In the genomic region with DNA sequence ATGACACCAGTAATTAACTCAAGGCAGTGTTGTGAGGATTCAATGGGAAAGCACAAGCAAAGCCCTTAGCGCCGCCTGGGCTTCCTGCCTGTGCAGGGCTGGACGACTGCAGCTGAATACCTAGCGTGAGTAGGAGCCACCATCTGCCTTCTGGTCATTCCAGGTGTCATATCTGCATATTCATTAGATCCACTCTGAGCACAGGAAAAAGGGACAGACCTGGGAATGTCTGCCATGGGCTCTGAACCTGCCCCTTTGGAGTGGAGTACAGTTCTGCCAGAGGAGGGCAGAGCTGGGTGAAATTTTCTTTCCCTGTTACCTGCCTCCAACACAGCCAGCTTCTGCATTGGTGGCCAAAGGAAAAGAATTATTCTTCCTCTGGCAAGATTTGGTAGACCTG, we compare ENCODE assay signal across 14 cellular contexts.
"Had no signal": no experiment of that assay in that cellular context is flagged by ENCODE, and none has a peak within 500 bp of the region (broad histone marks: within the 10 kb centered on the region; RNA-seq: fewer than 3 reads in every experiment).

No MANE protein-coding gene starts in this region.

- FAIRE-seq: TTC549 had no signal

- ATAC-seq: effector memory CD8-positive, alpha-beta T cell; T-helper 17 cell had no signal

- H3K27ac Mint-ChIP-seq: activated naive CD4-positive, alpha-beta T cell treated with anti-CD3 and anti-CD28 coated beads, Interleukin-2, amount 50 U/mL, for 24 hours; dendritic cell treated with granulocyte-macrophage colony-stimulating factor and Interleukin-4, amounts not matched to agents 40 ng/mL and 50 ng/mL, for 4 days; effector memory CD8-positive, alpha-beta T cell; nephron progenitor cell; T-helper 17 cell had no signal

- H3K9me3 Mint-ChIP-seq: activated naive CD4-positive, alpha-beta T cell treated with anti-CD3 and anti-CD28 coated beads, Interleukin-2, amount 50 U/mL, for 24 hours; dendritic cell treated with granulocyte-macrophage colony-stimulating factor and Interleukin-4, amounts not matched to agents 40 ng/mL and 50 ng/mL, for 4 days had no signal

- H3K4me3 ChIP-seq: stomach had no signal

- DNase-seq: activated CD4-positive, alpha-beta T cell treated with anti-CD3 and anti-CD28 coated beads, Interleukin-2, amount 50 U/mL, for 1 hour; activated T-cell treated with anti-CD3 and anti-CD28 coated beads, Interleukin-2, amount 50 U/mL, for 1 hour; central memory CD4-positive, alpha-beta T cell; effector memory CD8-positive, alpha-beta T cell; hypothalamus; mammary epithelial cell; nephron progenitor cell; stimulated activated CD4-positive, alpha-beta T cell treated with anti-CD3 and anti-CD28 coated beads, Interleukin-15, amount 100 ng/mL, for 24 hours; stimulated activated CD4-positive, alpha-beta T cell treated with anti-CD3 and anti-CD28 coated beads, Interleukin-4, amount 100 ng/mL, for 4 hours; stomach; T-helper 17 cell had no signal

- H3K4me3 Mint-ChIP-seq: activated naive CD4-positive, alpha-beta T cell treated with anti-CD3 and anti-CD28 coated beads, Interleukin-2, amount 50 U/mL, for 24 hours; dendritic cell treated with granulocyte-macrophage colony-stimulating factor and Interleukin-4, amounts not matched to agents 40 ng/mL and 50 ng/mL, for 4 days; effector memory CD8-positive, alpha-beta T cell; nephron progenitor cell; T-helper 17 cell had no signal

- H3K36me3 ChIP-seq: stomach had no signal

- H3K27me3 Mint-ChIP-seq: activated naive CD4-positive, alpha-beta T cell treated with anti-CD3 and anti-CD28 coated beads, Interleukin-2, amount 50 U/mL, for 24 hours had no signal

- H3K27ac ChIP-seq: stomach had no signal

- H3K4me1 ChIP-seq: stomach had no signal

- H3K4me1 Mint-ChIP-seq: activated naive CD4-positive, alpha-beta T cell treated with anti-CD3 and anti-CD28 coated beads, Interleukin-2, amount 50 U/mL, for 24 hours; nephron progenitor cell; T-helper 17 cell had no signal

- H3K36me3 Mint-ChIP-seq: activated naive CD4-positive, alpha-beta T cell treated with anti-CD3 and anti-CD28 coated beads, Interleukin-2, amount 50 U/mL, for 24 hours had no signal
